Comparison of ENCODE assay signal across 10 cellular contexts in genomic region chr6:44041461-44042260, GRCh38.
DNase-seq lines count a peak whose midpoint lies in the region; ATAC-seq lines count a peak whose summit lies in the region.
"Had no signal": no experiment of that assay in that cellular context is flagged by ENCODE, and none has a peak within 500 bp of the region (broad histone marks: within the 10 kb centered on the region; RNA-seq: fewer than 3 reads in every experiment).

No MANE protein-coding gene starts in this region.

- 13 to 15% methylated on average over 10 of the region's 10 CpGs for WGBS in GM23248 (ENCODE audit: low coverage in 1 of 2, low lambda C conversion rate in 2 of 2, missing lambda C conversion rate in 2 of 2), 2 experiments

- peak overlapping the region; percentile 70 for H3K9ac ChIP-seq in GM23248

- intact Hi-C loops in posterior vena cava (cut with DNase I) = no loop called here

- no peaks in the 10 kb centered on the region for H3K9me2 ChIP-seq in GM23248 (ENCODE audit: insufficient read depth)

- H3K27me3 ChIP-seq in GM23248 (replicated peaks; ENCODE audit: insufficient read depth) = no peaks in the 10 kb centered on the region

- H3K27ac ChIP-seq in GM23248 = peak overlapping the region; percentile 92

- peak overlapping the region; percentile 75 for H3K4me2 ChIP-seq in GM23248 (ENCODE audit: unreplicated experiment)

- H3K4me3 ChIP-seq in GM23248 = no peak overlapping the region

- H3K4me1 ChIP-seq in GM23248 (ENCODE audit: insufficient read depth) = peaks cover 39% of the 10 kb centered on the region

- no peaks in the 10 kb centered on the region for H3K9me3 ChIP-seq in GM23248 (ENCODE audit: low read depth)

- peaks cover 20% of the 10 kb centered on the region for H3F3A ChIP-seq in GM23248 (ENCODE audit: insufficient read depth)

- H4K20me1 ChIP-seq in GM23248 (ENCODE audit: insufficient read depth) = no peaks in the 10 kb centered on the region

- DNase-seq in GM23248 (peak; percentile 98), RPMI7951 (ENCODE audit: low read depth) (peak; percentile 99), fibroblast of gingiva (ENCODE audit: low read depth) (peak; percentile 89), posterior vena cava (ENCODE audit: low spot score) (peak; percentile 86), NCI-H146 treated with DMSO at 0.1 percent for 48 hours (lab: John Stamatoyannopoulos, UW; ENCODE audit: unreplicated experiment) (no peak)
- DNase-seq in activated naive CD4-positive, alpha-beta T cell treated with anti-CD3 and anti-CD28 coated beads, Interleukin-2, amount 50 U/mL, for 16 hours = no peak
- DNase-seq: activated B cell treated with CpG ODN at 0.5 μM for 24 hours had no signal

- H3K36me3 ChIP-seq in GM23248 (ENCODE audit: low read depth) = no peaks in the 10 kb centered on the region

- H3K79me2 ChIP-seq in GM23248 (ENCODE audit: insufficient read depth) = no peaks in the 10 kb centered on the region

- ATAC-seq in HG02840 (IDR thresholded peaks at IDR 0.05; ENCODE audit: low FRiP score, unreplicated experiment) (no peak), HG03439 (IDR thresholded peaks at IDR 0.05; ENCODE audit: unreplicated experiment) (no peak)
- ATAC-seq: left colon had no signal

- H2AFZ ChIP-seq in GM23248 = no peak overlapping the region

- in situ Hi-C loops in GM23248 (cut with MboI) = no loop called here

Comparison
In these comparisons a context has a peak if more than half of its experiments do, and no peak if none do; other contexts are left out.
1. DNase-seq: peak in GM23248 (single experiment), RPMI7951 (single experiment), fibroblast of gingiva (single experiment) and posterior vena cava (single experiment); none in NCI-H146 treated with DMSO at 0.1 percent for 48 hours (single experiment) and activated naive CD4-positive, alpha-beta T cell treated with anti-CD3 and anti-CD28 coated beads, Interleukin-2, amount 50 U/mL, for 16 hours (single experiment).